Comparison of ENCODE assay signal across 1 cellular context in the genomic region with DNA sequence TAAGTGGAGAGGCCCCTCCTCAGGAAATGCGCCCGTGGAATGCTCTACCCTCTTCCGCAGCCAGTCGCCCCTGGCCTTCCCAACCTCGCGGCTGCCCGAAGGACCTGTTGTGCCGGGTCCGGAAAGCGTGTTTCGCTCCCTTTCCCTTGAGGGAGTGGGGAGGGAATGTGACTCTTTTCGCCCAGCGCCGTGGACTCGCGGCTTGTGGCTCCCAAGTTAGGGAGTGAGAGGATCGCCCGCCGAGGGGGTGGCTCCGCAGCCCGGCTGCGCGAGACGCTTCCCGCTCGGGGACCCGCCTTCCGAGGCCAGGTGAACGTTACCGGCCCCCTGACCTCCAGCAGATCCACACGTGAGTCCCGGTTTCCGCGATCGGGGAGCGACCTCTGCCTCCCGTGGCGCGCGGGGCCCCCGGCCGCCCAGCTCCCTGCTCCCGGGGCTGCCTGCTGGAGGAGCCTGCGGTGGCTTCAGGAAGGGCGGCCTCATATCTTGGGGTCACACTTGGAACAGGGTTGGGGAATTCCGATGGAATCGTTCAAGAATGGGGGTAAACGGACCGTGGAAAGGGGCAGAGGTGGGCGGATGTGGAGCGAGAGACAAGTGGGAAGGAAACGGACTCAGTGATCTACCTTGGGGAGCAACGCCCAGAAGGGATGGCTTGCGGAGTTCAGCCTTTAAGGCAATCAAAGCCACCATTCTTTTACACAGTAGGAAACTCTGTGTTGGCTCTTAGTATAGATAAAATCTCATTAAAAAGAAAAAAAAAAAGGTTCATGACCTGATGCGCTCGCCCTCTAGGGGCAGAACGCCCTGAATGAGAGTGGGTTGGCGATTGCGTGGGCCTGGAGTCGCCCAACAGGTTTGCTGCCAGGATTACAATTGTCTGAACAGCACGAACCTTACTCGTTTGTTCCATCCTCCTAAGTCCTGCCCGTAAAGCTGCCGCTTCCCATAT.
A peak's percentile ranks its signal among the peaks of the same experiment; 100 is the strongest.
TF ChIP-seq lines count a peak whose summit lies in the region.

No MANE protein-coding gene starts in this region.

TF ChIP-seq in HCT116, 20 proteins besides CTCF, POLR2A, EP300 and RAD21 (continued from another document):
- TF ChIP-seq, protein P1, sequence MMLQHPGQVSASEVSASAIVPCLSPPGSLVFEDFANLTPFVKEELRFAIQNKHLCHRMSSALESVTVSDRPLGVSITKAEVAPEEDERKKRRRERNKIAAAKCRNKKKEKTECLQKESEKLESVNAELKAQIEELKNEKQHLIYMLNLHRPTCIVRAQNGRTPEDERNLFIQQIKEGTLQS (IDR thresholded peaks at IDR 0.05) = no peak
- TF ChIP-seq, protein P2, sequence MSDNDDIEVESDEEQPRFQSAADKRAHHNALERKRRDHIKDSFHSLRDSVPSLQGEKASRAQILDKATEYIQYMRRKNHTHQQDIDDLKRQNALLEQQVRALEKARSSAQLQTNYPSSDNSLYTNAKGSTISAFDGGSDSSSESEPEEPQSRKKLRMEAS (IDR thresholded peaks at IDR 0.05) = no peak; the same call in 1 of the 2 replicates
- TF ChIP-seq SRF (IDR thresholded peaks at IDR 0.05; ENCODE audit: low read depth) = no peak
- TF ChIP-seq SP1 (IDR thresholded peaks at IDR 0.05; ENCODE audit: low read depth) = no peak; the same call in 1 of the 2 replicates
- TF ChIP-seq ZBTB33 (IDR thresholded peaks at IDR 0.05; ENCODE audit: extremely low read depth, insufficient replicate concordance, low read length) = no peak
- TF ChIP-seq FOSL1 (IDR thresholded peaks at IDR 0.05; ENCODE audit: low read depth) = no peak; the same call in 1 of the 2 replicates
- TF ChIP-seq, protein P3, sequence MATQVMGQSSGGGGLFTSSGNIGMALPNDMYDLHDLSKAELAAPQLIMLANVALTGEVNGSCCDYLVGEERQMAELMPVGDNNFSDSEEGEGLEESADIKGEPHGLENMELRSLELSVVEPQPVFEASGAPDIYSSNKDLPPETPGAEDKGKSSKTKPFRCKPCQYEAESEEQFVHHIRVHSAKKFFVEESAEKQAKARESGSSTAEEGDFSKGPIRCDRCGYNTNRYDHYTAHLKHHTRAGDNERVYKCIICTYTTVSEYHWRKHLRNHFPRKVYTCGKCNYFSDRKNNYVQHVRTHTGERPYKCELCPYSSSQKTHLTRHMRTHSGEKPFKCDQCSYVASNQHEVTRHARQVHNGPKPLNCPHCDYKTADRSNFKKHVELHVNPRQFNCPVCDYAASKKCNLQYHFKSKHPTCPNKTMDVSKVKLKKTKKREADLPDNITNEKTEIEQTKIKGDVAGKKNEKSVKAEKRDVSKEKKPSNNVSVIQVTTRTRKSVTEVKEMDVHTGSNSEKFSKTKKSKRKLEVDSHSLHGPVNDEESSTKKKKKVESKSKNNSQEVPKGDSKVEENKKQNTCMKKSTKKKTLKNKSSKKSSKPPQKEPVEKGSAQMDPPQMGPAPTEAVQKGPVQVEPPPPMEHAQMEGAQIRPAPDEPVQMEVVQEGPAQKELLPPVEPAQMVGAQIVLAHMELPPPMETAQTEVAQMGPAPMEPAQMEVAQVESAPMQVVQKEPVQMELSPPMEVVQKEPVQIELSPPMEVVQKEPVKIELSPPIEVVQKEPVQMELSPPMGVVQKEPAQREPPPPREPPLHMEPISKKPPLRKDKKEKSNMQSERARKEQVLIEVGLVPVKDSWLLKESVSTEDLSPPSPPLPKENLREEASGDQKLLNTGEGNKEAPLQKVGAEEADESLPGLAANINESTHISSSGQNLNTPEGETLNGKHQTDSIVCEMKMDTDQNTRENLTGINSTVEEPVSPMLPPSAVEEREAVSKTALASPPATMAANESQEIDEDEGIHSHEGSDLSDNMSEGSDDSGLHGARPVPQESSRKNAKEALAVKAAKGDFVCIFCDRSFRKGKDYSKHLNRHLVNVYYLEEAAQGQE (IDR thresholded peaks at IDR 0.05; ENCODE audit: low read depth) = no peak
- TF ChIP-seq CEBPB (IDR thresholded peaks at IDR 0.05; ENCODE audit: low read depth) = 0 out of 2 replicates have a peak, but pooled peaks have one; percentile 32
- peak; percentile 87 for TF ChIP-seq EGR1 (IDR thresholded peaks at IDR 0.05; ENCODE audit: low read depth)
- no peak for TF ChIP-seq EZH2phosphoT487 (IDR thresholded peaks at IDR 0.05; ENCODE audit: borderline replicate concordance)
- no peak for TF ChIP-seq POLR2AphosphoS5 (IDR thresholded peaks at IDR 0.05; ENCODE audit: low read depth, low read length)
